In genomic region chr9:73813546-73813945, GRCh38 we compare ENCODE assay signal across 19 cellular contexts.
"Had no signal": no experiment of that assay in that cellular context is flagged by ENCODE, and none has a peak within 500 bp of the region (broad histone marks: within the 10 kb centered on the region; RNA-seq: fewer than 3 reads in every experiment).

No MANE protein-coding gene starts in this region.

- H3K4me3 ChIP-seq: coronary artery, dorsolateral prefrontal cortex, esophagus muscularis mucosa, gastroesophageal sphincter, heart left ventricle, hepatocyte, left lung, lower lobe of right lung, mucosa of descending colon had no signal

- ATAC-seq: foreskin keratinocyte, gastroesophageal sphincter, heart left ventricle, left cardiac atrium, left lung, left ventricle myocardium superior, lower lobe of right lung, mucosa of descending colon had no signal

- H3K27me3 ChIP-seq: dorsolateral prefrontal cortex, esophagus muscularis mucosa, foreskin keratinocyte, gastroesophageal sphincter, heart left ventricle, hepatocyte, left lung had no signal

- H3K36me3 ChIP-seq: esophagus muscularis mucosa, gastroesophageal sphincter, heart left ventricle, left lung, lower lobe of right lung had no signal

- H3K9me3 ChIP-seq: esophagus muscularis mucosa, gastroesophageal sphincter, heart left ventricle, left lung, lower lobe of right lung, mucosa of descending colon had no signal

- DNase-seq: dermis blood vessel endothelial cell; dorsolateral prefrontal cortex; effector CD4-positive, alpha-beta T cell; effector memory CD4-positive, alpha-beta T cell; foreskin keratinocyte; heart left ventricle; hypothalamus; immature natural killer cell; left cardiac atrium; left lung; left ventricle myocardium superior; lower lobe of right lung; mesenchymal stem cell; mucosa of descending colon; naive B cell had no signal

- H3K4me1 ChIP-seq: esophagus muscularis mucosa, gastroesophageal sphincter, heart left ventricle, left lung, lower lobe of right lung had no signal
